1 cellular context compared by ENCODE assay signal in the genomic region with DNA sequence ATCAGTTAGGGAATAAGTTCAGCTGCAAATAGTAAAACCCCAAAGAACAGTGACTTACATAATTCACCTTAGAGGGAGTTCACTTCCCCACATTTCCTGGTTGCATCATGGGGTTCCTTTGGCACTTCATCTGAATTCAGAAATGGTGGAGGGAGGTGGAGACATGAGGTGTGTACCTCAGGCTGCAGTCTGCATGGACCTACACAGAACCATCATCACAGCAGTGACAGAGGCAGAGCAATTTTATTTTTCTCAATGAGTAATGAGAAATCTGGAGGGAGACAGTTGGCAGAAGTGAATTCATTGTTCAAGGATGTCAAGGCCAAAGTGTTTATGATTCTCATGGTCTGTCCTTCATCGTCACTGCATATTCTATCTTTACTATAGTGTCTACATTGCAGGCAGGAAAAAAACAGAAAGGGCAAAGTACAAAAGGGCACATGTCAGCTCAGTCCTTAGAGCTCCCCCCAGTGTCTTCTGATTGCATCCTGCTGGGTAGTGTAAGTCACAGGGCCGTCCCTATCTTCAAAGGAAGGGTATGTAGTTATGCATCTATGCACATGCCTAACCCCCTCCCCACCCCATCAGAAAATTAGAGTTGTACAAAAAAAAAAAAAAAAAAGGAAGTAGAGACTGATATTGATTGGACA.
TF ChIP-seq lines count a peak whose summit lies in the region.

No MANE protein-coding gene starts in this region.

TF ChIP-seq in HepG2, 621 proteins besides CTCF, POLR2A, EP300 and RAD21 (continued from another document and continues in another):
- TF ChIP-seq SNAPC4 (CRISPR knock-in tag; IDR thresholded peaks at IDR 0.05) (no peak), ZNF510 (CRISPR knock-in tag; IDR thresholded peaks at IDR 0.05; ENCODE audit: low read depth) (no peak), TBX3 (IDR thresholded peaks at IDR 0.05; ENCODE audit: borderline replicate concordance) (no peak), FOSL2 (CRISPR knock-in tag; IDR thresholded peaks at IDR 0.05) (0 out of 2 replicates have a peak, but pooled peaks have one; percentile 25), SAP130 (CRISPR knock-in tag; IDR thresholded peaks at IDR 0.05; ENCODE audit: low read depth) (0 out of 2 replicates have a peak, but pooled peaks have one; percentile 27), SOX5 (CRISPR knock-in tag; IDR thresholded peaks at IDR 0.05; ENCODE audit: borderline replicate concordance) (peak; percentile 37; the same call in 1 of the 2 replicates), SETDB1 (CRISPR knock-in tag; IDR thresholded peaks at IDR 0.05; ENCODE audit: borderline replicate concordance) (no peak), ZNF879 (CRISPR knock-in tag; IDR thresholded peaks at IDR 0.05) (no peak), ZNF704 (CRISPR knock-in tag; IDR thresholded peaks at IDR 0.05; ENCODE audit: borderline replicate concordance) (no peak), ZNF552 (CRISPR knock-in tag; IDR thresholded peaks at IDR 0.05; ENCODE audit: borderline replicate concordance) (no peak), HOXA3 (CRISPR knock-in tag; IDR thresholded peaks at IDR 0.05) (no peak), HCFC1 (IDR thresholded peaks at IDR 0.05; ENCODE audit: low read depth, low read length) (no peak), EHMT2 (IDR thresholded peaks at IDR 0.05; ENCODE audit: borderline replicate concordance, low read depth, low read length) (no peak), ZFX (CRISPR knock-in tag; IDR thresholded peaks at IDR 0.05; ENCODE audit: low read depth) (no peak), ZNF232 (CRISPR knock-in tag; IDR thresholded peaks at IDR 0.05; ENCODE audit: borderline replicate concordance) (no peak), ZNF17 (CRISPR knock-in tag; IDR thresholded peaks at IDR 0.05) (no peak), ZNF83 (CRISPR knock-in tag; IDR thresholded peaks at IDR 0.05; ENCODE audit: borderline replicate concordance) (no peak), KAT8 (CRISPR knock-in tag; IDR thresholded peaks at IDR 0.05) (0 out of 2 replicates have a peak, but pooled peaks have one; percentile 23), ZIK1 (CRISPR knock-in tag; IDR thresholded peaks at IDR 0.05; ENCODE audit: borderline replicate concordance, low read depth) (no peak), HOXD1 (CRISPR knock-in tag; IDR thresholded peaks at IDR 0.05) (no peak), WIZ (CRISPR knock-in tag; IDR thresholded peaks at IDR 0.05) (no peak), ZBTB7B (CRISPR knock-in tag; IDR thresholded peaks at IDR 0.05) (no peak), POLR2G (IDR thresholded peaks at IDR 0.05; ENCODE audit: low read depth, low read length) (no peak), NCOA2 (CRISPR knock-in tag; IDR thresholded peaks at IDR 0.05) (no peak), IRF2 (CRISPR knock-in tag; IDR thresholded peaks at IDR 0.05) (peak; percentile 68; the same call in 1 of the 2 replicates), ZNF383 (CRISPR knock-in tag; IDR thresholded peaks at IDR 0.05; ENCODE audit: borderline replicate concordance) (no peak), FOXK1 (CRISPR knock-in tag; IDR thresholded peaks at IDR 0.05; ENCODE audit: borderline replicate concordance, low read depth) (no peak), RFXAP (CRISPR knock-in tag; IDR thresholded peaks at IDR 0.05; ENCODE audit: borderline replicate concordance) (no peak), ATF6 (CRISPR knock-in tag; conservative IDR thresholded peaks at IDR 0.05) (no peak), CHD4 (IDR thresholded peaks at IDR 0.05; ENCODE audit: borderline replicate concordance, low read length) (no peak), ZNF10 (CRISPR knock-in tag; IDR thresholded peaks at IDR 0.05; ENCODE audit: borderline replicate concordance, low read depth) (no peak), ZNF180 (CRISPR knock-in tag; IDR thresholded peaks at IDR 0.05; ENCODE audit: borderline replicate concordance, low read depth) (no peak), ZNF44 (CRISPR knock-in tag; IDR thresholded peaks at IDR 0.05) (no peak), ZNF432 (CRISPR knock-in tag; IDR thresholded peaks at IDR 0.05; ENCODE audit: borderline replicate concordance) (no peak), ZNF724P (CRISPR knock-in tag; IDR thresholded peaks at IDR 0.05; ENCODE audit: borderline replicate concordance) (no peak), ARHGAP35 (CRISPR knock-in tag; IDR thresholded peaks at IDR 0.05; ENCODE audit: borderline replicate concordance) (no peak), JUN (CRISPR knock-in tag; IDR thresholded peaks at IDR 0.05) (no peak), ZNF782 (CRISPR knock-in tag; IDR thresholded peaks at IDR 0.05; ENCODE audit: borderline replicate concordance) (no peak), MAX (IDR thresholded peaks at IDR 0.05) (peak; percentile 53; the same call in 1 of the 2 replicates), STAT6 (CRISPR knock-in tag; IDR thresholded peaks at IDR 0.05; ENCODE audit: borderline replicate concordance) (no peak)
- TF ChIP-seq, protein P1, sequence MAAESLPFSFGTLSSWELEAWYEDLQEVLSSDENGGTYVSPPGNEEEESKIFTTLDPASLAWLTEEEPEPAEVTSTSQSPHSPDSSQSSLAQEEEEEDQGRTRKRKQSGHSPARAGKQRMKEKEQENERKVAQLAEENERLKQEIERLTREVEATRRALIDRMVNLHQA (CRISPR knock-in tag; IDR thresholded peaks at IDR 0.05): no peak
- TF ChIP-seq, protein P2, sequence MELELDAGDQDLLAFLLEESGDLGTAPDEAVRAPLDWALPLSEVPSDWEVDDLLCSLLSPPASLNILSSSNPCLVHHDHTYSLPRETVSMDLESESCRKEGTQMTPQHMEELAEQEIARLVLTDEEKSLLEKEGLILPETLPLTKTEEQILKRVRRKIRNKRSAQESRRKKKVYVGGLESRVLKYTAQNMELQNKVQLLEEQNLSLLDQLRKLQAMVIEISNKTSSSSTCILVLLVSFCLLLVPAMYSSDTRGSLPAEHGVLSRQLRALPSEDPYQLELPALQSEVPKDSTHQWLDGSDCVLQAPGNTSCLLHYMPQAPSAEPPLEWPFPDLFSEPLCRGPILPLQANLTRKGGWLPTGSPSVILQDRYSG (CRISPR knock-in tag; IDR thresholded peaks at IDR 0.05): no peak
- TF ChIP-seq, protein P3, sequence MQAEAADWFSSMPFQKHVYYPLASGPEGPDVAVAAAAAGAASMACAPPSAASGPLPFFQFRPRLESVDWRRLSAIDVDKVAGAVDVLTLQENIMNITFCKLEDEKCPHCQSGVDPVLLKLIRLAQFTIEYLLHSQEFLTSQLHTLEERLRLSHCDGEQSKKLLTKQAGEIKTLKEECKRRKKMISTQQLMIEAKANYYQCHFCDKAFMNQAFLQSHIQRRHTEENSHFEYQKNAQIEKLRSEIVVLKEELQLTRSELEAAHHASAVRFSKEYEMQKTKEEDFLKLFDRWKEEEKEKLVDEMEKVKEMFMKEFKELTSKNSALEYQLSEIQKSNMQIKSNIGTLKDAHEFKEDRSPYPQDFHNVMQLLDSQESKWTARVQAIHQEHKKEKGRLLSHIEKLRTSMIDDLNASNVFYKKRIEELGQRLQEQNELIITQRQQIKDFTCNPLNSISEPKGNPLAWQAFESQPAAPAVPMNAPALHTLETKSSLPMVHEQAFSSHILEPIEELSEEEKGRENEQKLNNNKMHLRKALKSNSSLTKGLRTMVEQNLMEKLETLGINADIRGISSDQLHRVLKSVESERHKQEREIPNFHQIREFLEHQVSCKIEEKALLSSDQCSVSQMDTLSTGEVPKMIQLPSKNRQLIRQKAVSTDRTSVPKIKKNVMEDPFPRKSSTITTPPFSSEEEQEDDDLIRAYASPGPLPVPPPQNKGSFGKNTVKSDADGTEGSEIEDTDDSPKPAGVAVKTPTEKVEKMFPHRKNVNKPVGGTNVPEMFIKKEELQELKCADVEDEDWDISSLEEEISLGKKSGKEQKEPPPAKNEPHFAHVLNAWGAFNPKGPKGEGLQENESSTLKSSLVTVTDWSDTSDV (CRISPR knock-in tag; IDR thresholded peaks at IDR 0.05): no peak
- TF ChIP-seq, protein P4, sequence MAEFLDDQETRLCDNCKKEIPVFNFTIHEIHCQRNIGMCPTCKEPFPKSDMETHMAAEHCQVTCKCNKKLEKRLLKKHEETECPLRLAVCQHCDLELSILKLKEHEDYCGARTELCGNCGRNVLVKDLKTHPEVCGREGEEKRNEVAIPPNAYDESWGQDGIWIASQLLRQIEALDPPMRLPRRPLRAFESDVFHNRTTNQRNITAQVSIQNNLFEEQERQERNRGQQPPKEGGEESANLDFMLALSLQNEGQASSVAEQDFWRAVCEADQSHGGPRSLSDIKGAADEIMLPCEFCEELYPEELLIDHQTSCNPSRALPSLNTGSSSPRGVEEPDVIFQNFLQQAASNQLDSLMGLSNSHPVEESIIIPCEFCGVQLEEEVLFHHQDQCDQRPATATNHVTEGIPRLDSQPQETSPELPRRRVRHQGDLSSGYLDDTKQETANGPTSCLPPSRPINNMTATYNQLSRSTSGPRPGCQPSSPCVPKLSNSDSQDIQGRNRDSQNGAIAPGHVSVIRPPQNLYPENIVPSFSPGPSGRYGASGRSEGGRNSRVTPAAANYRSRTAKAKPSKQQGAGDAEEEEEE (CRISPR knock-in tag; IDR thresholded peaks at IDR 0.05; ENCODE audit: borderline replicate concordance): no peak; the same call in 1 of the 2 replicates
